In the genomic region with DNA sequence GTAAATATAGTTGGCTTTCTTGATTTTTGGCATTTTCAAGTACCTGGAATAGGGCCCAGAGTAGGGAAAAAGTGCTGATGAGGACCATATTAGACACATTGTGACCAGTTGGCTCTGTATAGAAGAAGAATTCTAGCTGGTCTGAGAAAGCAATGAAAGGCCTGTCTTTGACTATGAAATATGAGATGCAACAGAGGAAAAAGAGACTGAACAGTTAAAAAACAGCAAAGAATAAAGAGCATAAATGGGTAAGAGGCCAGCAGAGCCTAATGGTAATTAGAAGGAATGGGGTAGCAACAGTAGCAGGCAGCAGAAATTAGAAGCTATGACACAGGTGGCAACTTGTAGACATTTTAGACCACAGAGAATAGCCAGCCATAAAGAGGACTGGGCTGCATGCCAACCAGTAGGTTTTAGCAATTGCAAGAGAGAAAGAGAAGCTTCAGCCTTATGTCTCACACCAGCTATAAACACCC, we compare ENCODE assay signal across 9 cellular contexts.
DNase-seq lines count a peak whose midpoint lies in the region; ATAC-seq lines count a peak whose summit lies in the region.
"Had no signal": no experiment of that assay in that cellular context is flagged by ENCODE, and none has a peak within 500 bp of the region (broad histone marks: within the 10 kb centered on the region; RNA-seq: fewer than 3 reads in every experiment).

No MANE protein-coding gene starts in this region.

- ATAC-seq in GM18502 (IDR thresholded peaks at IDR 0.05; ENCODE audit: poor library complexity, unreplicated experiment) (peak; percentile 81), HG03565 (IDR thresholded peaks at IDR 0.05; ENCODE audit: unreplicated experiment) (peak; percentile 45), GM21619 (IDR thresholded peaks at IDR 0.05; ENCODE audit: unreplicated experiment) (no peak), HG03196 (IDR thresholded peaks at IDR 0.05; ENCODE audit: unreplicated experiment) (no peak), HG03095 (IDR thresholded peaks at IDR 0.05; ENCODE audit: unreplicated experiment) (no peak)

- DNase-seq in NCI-H524 (lab: John Stamatoyannopoulos, UW) (peak; percentile 87 to 93), fibroblast of peridontal ligament (ENCODE audit: extremely low read depth) (peak; percentile 45), HK-2 (ENCODE audit: unreplicated experiment) (no peak)
- DNase-seq: activated naive CD8-positive, alpha-beta T cell treated with anti-CD3 and anti-CD28 coated beads, Interleukin-2, amount 10 ng/mL, durations not matched to agents 7 days and 5 days had no signal

Comparison
In these comparisons a context has a peak if more than half of its experiments do, and no peak if none do; other contexts are left out.
1. ATAC-seq: peak in GM18502 (single experiment) and HG03565 (single experiment); none in GM21619 (single experiment), HG03196 (single experiment) and HG03095 (single experiment).